In the genomic region with DNA sequence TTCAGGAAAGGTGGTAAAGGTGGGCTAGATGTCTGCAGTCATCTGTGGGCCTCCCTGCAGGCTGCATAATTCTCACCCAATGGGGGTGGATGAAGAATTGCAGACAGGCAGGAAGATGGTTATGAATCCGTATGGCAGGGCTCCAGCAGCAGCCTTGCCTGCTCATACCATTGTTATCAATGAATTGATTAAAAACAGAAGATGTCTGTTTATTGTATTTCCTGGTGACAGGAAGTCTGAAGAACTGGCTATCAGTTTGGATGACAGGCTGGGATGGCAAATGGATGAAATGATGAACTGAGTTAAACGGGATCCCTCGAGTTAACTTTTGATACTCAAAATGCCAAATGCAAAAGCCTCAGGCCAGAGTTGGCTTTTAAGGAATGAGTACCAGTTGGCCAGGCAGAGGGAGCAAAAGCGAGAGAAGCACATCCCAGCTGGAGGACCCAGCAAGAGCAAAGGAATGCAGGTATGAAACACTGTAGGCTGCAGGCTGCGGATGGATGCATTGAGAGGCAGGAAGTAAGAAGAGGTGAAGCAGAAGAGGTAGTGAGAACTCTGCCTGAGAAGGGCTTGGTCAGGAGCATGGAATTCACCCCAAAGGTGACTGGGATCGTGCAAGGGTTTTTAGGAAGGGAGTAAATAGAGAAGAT, we compare ENCODE assay signal across 20 cellular contexts.
DNase-seq lines count a peak whose midpoint lies in the region; ATAC-seq and TF ChIP-seq lines count a peak whose summit lies in the region.
"Had no signal": no experiment of that assay in that cellular context is flagged by ENCODE, and none has a peak within 500 bp of the region (broad histone marks: within the 10 kb centered on the region; RNA-seq: fewer than 3 reads in every experiment).

No MANE protein-coding gene starts in this region.

- H3K4me3 ChIP-seq in fibroblast of the aortic adventitia (ENCODE audit: low read depth, low read length) = no peak overlapping the region
- H3K4me3 ChIP-seq: BLaER1, SJSA1 had no signal

- no peak for TF ChIP-seq CTCF in fibroblast of the aortic adventitia (IDR thresholded peaks at IDR 0.05; ENCODE audit: insufficient read depth, low read length)

- intact Hi-C loops in head of caudate nucleus (cut with DNase I) = no loop called here

- ATAC-seq in GM18517 (IDR thresholded peaks at IDR 0.05; ENCODE audit: unreplicated experiment) = no peak

- DNase-seq in SK-N-DZ (ENCODE audit: low spot score) (peak; percentile 39), fibroblast of the aortic adventitia (ENCODE audit: low read depth) (peak; percentile 21), left kidney (ENCODE audit: low read depth, low spot score) (peak; percentile 67), head of caudate nucleus (no peak)
- DNase-seq in activated naive CD4-positive, alpha-beta T cell (lab: John Stamatoyannopoulos, UW) = no peak
- no peak for DNase-seq in activated CD8-positive, alpha-beta memory T cell treated with anti-CD3 and anti-CD28 coated beads, Interleukin-2, amount 50 U/mL, for 48 hours
- DNase-seq: Caco-2; CD4-positive, alpha-beta T cell; DMS 273 treated with DMSO at 0.1 percent for 48 hours; DND-41; Karpas-422; MV-4-11; NCI-H1105 treated with DMSO at 0.1 percent for 48 hours; NCI-H2081 treated with DMSO at 0.1 percent for 48 hours; NCI-H2171 treated with DMSO at 0.1 percent for 48 hours; NCI-H524 treated with DMSO at 0.1 percent for 48 hours; OCI-M1 had no signal

Comparison
In these comparisons a context has a peak if more than half of its experiments do, and no peak if none do; other contexts are left out.
1. DNase-seq: peak in SK-N-DZ (single experiment), fibroblast of the aortic adventitia (single experiment) and left kidney (single experiment); none in activated naive CD4-positive, alpha-beta T cell (0 of 4), head of caudate nucleus (0 of 42) and activated CD8-positive, alpha-beta memory T cell treated with anti-CD3 and anti-CD28 coated beads, Interleukin-2, amount 50 U/mL, for 48 hours (single experiment).